Comparison of ENCODE assay signal across 1 cellular context in genomic region chr10:2543142-2543886, GRCh38.
TF ChIP-seq lines count a peak whose summit lies in the region.

No MANE protein-coding gene starts in this region.

TF ChIP-seq in GM23338, 12 proteins besides CTCF, POLR2A, EP300 and RAD21 (continued from another document):
- no peak for TF ChIP-seq REST (IDR thresholded peaks at IDR 0.05; ENCODE audit: unreplicated experiment)
- no peak for TF ChIP-seq JUNB (IDR thresholded peaks at IDR 0.05; ENCODE audit: unreplicated experiment)
- TF ChIP-seq ETS1 (IDR thresholded peaks at IDR 0.05): no peak
- no peak for TF ChIP-seq STAT1 (IDR thresholded peaks at IDR 0.05; ENCODE audit: unreplicated experiment)
- no peak for TF ChIP-seq ZNF462 (CRISPR knock-in tag; IDR thresholded peaks at IDR 0.05)
- no peak for TF ChIP-seq CREB1 (CRISPR knock-in tag; IDR thresholded peaks at IDR 0.05; ENCODE audit: low read depth)
